ENCODE assay signal across 10 cellular contexts in genomic region chr2:18077724-18078123, GRCh38.
A peak's percentile ranks its signal among the peaks of the same experiment; 100 is the strongest.
DNase-seq lines count a peak whose midpoint lies in the region; ATAC-seq, FAIRE-seq and TF ChIP-seq lines count a peak whose summit lies in the region.
"Had no signal": no experiment of that assay in that cellular context is flagged by ENCODE, and none has a peak within 500 bp of the region (broad histone marks: within the 10 kb centered on the region; RNA-seq: fewer than 3 reads in every experiment).

No MANE protein-coding gene starts in this region.

- no peak overlapping the region for H2AFZ ChIP-seq in mammary epithelial cell (ENCODE audit: low read depth, low read length)

- ATAC-seq in stimulated activated naive CD8-positive, alpha-beta T cell treated with anti-CD3 and anti-CD28 coated beads, Interleukin-15, amount 100 ng/mL, for 72 hours, result peak; percentile 69
- ATAC-seq in stimulated activated naive CD8-positive, alpha-beta T cell treated with anti-CD3 and anti-CD28 coated beads, Interleukin-15, Interleukin-2, amounts not matched to agents 100 U/mL and 50 U/mL, for 24 hours, result no peak
- ATAC-seq in GM18511 (IDR thresholded peaks at IDR 0.05; ENCODE audit: unreplicated experiment) (no peak), heart right ventricle (no peak)

- CTCF ChIA-PET in mammary epithelial cell (lab: Charles Lee; ENCODE audit: low non-redundant PET), result no interaction called here

- 0% methylated on average over 1 of the region's 1 CpG for WGBS in mammary epithelial cell (ENCODE audit: low coverage, missing lambda C conversion rate)
- 89 to 92% methylated on average over 1 of the region's 1 CpG for WGBS in heart right ventricle, 2 donors

- H3K27me3 ChIP-seq in mammary epithelial cell (ENCODE audit: insufficient read depth, low read length) (no peaks in the 10 kb centered on the region), heart right ventricle (no peaks in the 10 kb centered on the region)

- no peak overlapping the region for H3K4me3 ChIP-seq in mammary epithelial cell (replicated peaks in 1 of 3; ENCODE audit: insufficient read depth in 1 of 3, low read depth in 2 of 3, low read length in 3 of 3)
- no peak overlapping the region for H3K4me3 ChIP-seq in heart right ventricle

- H3K79me2 ChIP-seq in mammary epithelial cell (ENCODE audit: insufficient read depth, low read length), result no peaks in the 10 kb centered on the region

- FAIRE-seq in urothelium cell line (lab: Jason Lieb, UNC), result no peak

- H3K27me3 Mint-ChIP-seq in stimulated activated naive CD8-positive, alpha-beta T cell treated with anti-CD3 and anti-CD28 coated beads, Interleukin-15, amount 100 ng/mL, for 72 hours, result peaks cover 16% of the 10 kb centered on the region

- H3K9me3 ChIP-seq in mammary epithelial cell (replicated peaks; ENCODE audit: insufficient read depth, low read length), result no peaks in the 10 kb centered on the region
- peaks cover 0 to 13% (median 0%) of the 10 kb centered on the region in 11 donors for H3K9me3 ChIP-seq in heart right ventricle

- DNase-seq in stimulated activated naive CD8-positive, alpha-beta T cell treated with anti-CD3 and anti-CD28 coated beads, Interleukin-15, amount 100 ng/mL, for 72 hours, result no peak
- DNase-seq in stimulated activated naive CD8-positive, alpha-beta T cell treated with anti-CD3 and anti-CD28 coated beads, Interleukin-15, Interleukin-2, amounts not matched to agents 100 U/mL and 50 U/mL, for 24 hours, result no peak
- DNase-seq in NOMO-1 (lab: John Stamatoyannopoulos, UW; ENCODE audit: unreplicated experiment in 2 of 2) (peak; percentile 57 to 84), mammary epithelial cell (peak; percentile 77), urothelium cell line (ENCODE audit: low spot score) (peak; percentile 68), NCI-H345 (lab: John Stamatoyannopoulos, UW) (no peak), heart right ventricle (no peak)
- DNase-seq: activated CD8-positive, alpha-beta memory T cell treated with anti-CD3 and anti-CD28 coated beads, Interleukin-2, amount 50 U/mL, for 48 hours; NCI-H524 had no signal

- no peaks in the 10 kb centered on the region for H4K20me1 ChIP-seq in mammary epithelial cell (ENCODE audit: insufficient read depth, low read length)

- in situ Hi-C loops in mammary epithelial cell (cut with MboI; ENCODE audit: low sequenced_read_pairs in 2 of 2), result no loop called here

- intact Hi-C loops in mammary epithelial cell (cut with micrococcal nuclease), result no loop called here
- intact Hi-C loops in heart right ventricle (cut with DNase I), result loop anchor here in 1 of 10 donors (10.0 kb wide), 1 partner anchor 203 kb away; the partner anchor contains the start of gene KCNS3

- H3K27ac Mint-ChIP-seq in stimulated activated naive CD8-positive, alpha-beta T cell treated with anti-CD3 and anti-CD28 coated beads, Interleukin-15, amount 100 ng/mL, for 72 hours, result no peak overlapping the region

- no peak overlapping the region for H3K27ac ChIP-seq in mammary epithelial cell (ENCODE audit: insufficient read depth, low read depth, low read length)
- no peak overlapping the region for H3K27ac ChIP-seq in heart right ventricle

- TF ChIP-seq CTCF in mammary epithelial cell (conservative IDR thresholded peaks at IDR 0.05 in 1 of 2, IDR thresholded peaks at IDR 0.05 in 1 of 2; ENCODE audit: extremely low read depth in 1 of 2, insufficient read depth in 1 of 2, low read depth in 1 of 2, low read length in 2 of 2), result no peak
- no peak for TF ChIP-seq CTCF in heart right ventricle (IDR thresholded peaks at IDR 0.05)

- H3K9me3 Mint-ChIP-seq in stimulated activated naive CD8-positive, alpha-beta T cell treated with anti-CD3 and anti-CD28 coated beads, Interleukin-15, amount 100 ng/mL, for 72 hours, result peaks cover 0 to 7% of the 10 kb centered on the region in 2 donors

- H3K36me3 ChIP-seq in mammary epithelial cell (ENCODE audit: insufficient read depth, low read length), result no peaks in the 10 kb centered on the region
- no peaks in the 10 kb centered on the region for H3K36me3 ChIP-seq in heart right ventricle

- dilution Hi-C loops in mammary epithelial cell (cut with HindIII; ENCODE audit: low sequenced_read_pairs), result no loop called here

- no peak overlapping the region for H3K4me2 ChIP-seq in mammary epithelial cell (ENCODE audit: insufficient read depth, low read depth, low read length)

- no TSS peak for BruUV-seq in mammary epithelial cell (replicated peaks; lab: Mats Ljungman, UMichigan)

- H3K4me1 Mint-ChIP-seq in stimulated activated naive CD8-positive, alpha-beta T cell treated with anti-CD3 and anti-CD28 coated beads, Interleukin-15, amount 100 ng/mL, for 72 hours, result peaks cover 9% of the 10 kb centered on the region

- H3K4me1 ChIP-seq in mammary epithelial cell (ENCODE audit: insufficient read depth, low read length) (peaks cover 15% of the 10 kb centered on the region), heart right ventricle (peaks cover 0 to 5% (median 0%) of the 10 kb centered on the region in 9 donors)

- no peak overlapping the region for H3K9ac ChIP-seq in mammary epithelial cell (ENCODE audit: insufficient read depth, low read length)

- no peak overlapping the region for H3K4me3 Mint-ChIP-seq in stimulated activated naive CD8-positive, alpha-beta T cell treated with anti-CD3 and anti-CD28 coated beads, Interleukin-15, amount 100 ng/mL, for 72 hours

Comparison
In these comparisons a context has a peak if more than half of its experiments do, and no peak if none do; other contexts are left out.
1. DNase-seq: peak in NOMO-1 (2 of 2), mammary epithelial cell (single experiment) and urothelium cell line (single experiment); none in stimulated activated naive CD8-positive, alpha-beta T cell treated with anti-CD3 and anti-CD28 coated beads, Interleukin-15, amount 100 ng/mL, for 72 hours (0 of 2), stimulated activated naive CD8-positive, alpha-beta T cell treated with anti-CD3 and anti-CD28 coated beads, Interleukin-15, Interleukin-2, amounts not matched to agents 100 U/mL and 50 U/mL, for 24 hours (single experiment), NCI-H345 (single experiment) and heart right ventricle (0 of 2).